In genomic region chr1:220873087-220873486, GRCh38 we compare ENCODE assay signal across 13 cellular contexts. TPM values are rescaled to one million over a fixed set of nuclear protein-coding genes. Genes with fewer than 3 reads are reported as not detected.
DNase-seq lines count a peak whose midpoint lies in the region; ATAC-seq and TF ChIP-seq lines count a peak whose summit lies in the region.
"Had no signal": no experiment of that assay in that cellular context is flagged by ENCODE, and none has a peak within 500 bp of the region (broad histone marks: within the 10 kb centered on the region; RNA-seq: fewer than 3 reads in every experiment).

No MANE protein-coding gene starts in this region.

- H3K9ac ChIP-seq in BLaER1 treated with 17β-estradiol and CSF1 and Interleukin-3, amounts not matched to agents 10 nM and 100 nM = peak overlapping the region in 6 of 11 experiments; percentile 45 to 100 (median 98); a peak in 10 of 22 replicates

- 94% methylated on average over 2 of the region's 2 CpGs for WGBS in right lobe of liver (ENCODE audit: insufficient coverage, low coverage, low lambda C conversion rate, missing lambda C conversion rate)
- WGBS in transverse colon (ENCODE audit: low coverage in 1 of 2), 2 donors = 77 to 86% methylated on average over 2 of the region's 2 CpGs

- DNase-seq in DMS79 treated with DMSO at 0.1 percent for 48 hours (lab: John Stamatoyannopoulos, UW) = peak; percentile 57
- DNase-seq in right lobe of liver = no peak
- DNase-seq in transverse colon = no peak
- DNase-seq in dorsolateral prefrontal cortex = no peak
- no peak for DNase-seq in ureter (ENCODE audit: low spot score)
- DNase-seq: Caco-2; CD8-positive, alpha-beta memory T cell; H9 had no signal

- intact Hi-C loops in right lobe of liver (cut with DNase I) (no loop called here), transverse colon (cut with DNase I; ENCODE audit: low total_unique reads) (loop anchor here (10.0 kb wide), 1 partner anchor 332 kb away; no protein-coding TSS in a partner anchor), dorsolateral prefrontal cortex (cut with DNase I) (loop anchor here (5.0 to 10.0 kb wide), 3 partner anchors 332 to 564 kb away; no protein-coding TSS in a partner anchor)

- H3K4me1 ChIP-seq in BLaER1 treated with 17β-estradiol and CSF1 and Interleukin-3, amounts not matched to agents 10 nM and 100 nM = peaks cover 36 to 54% (median 49%) of the 10 kb centered on the region in 10 experiments
- H3K4me1 ChIP-seq in right lobe of liver (peaks cover 0 to 44% (median 18%) of the 10 kb centered on the region in 4 donors), transverse colon (peaks cover 7 to 52% (median 16%) of the 10 kb centered on the region in 4 donors)
- H3K4me1 ChIP-seq: Caco-2 had no signal

- no peaks in the 10 kb centered on the region for H3K36me3 ChIP-seq in BLaER1 treated with 17β-estradiol and CSF1 and Interleukin-3, amounts not matched to agents 10 nM and 100 nM
- no peaks in the 10 kb centered on the region for H3K36me3 ChIP-seq in right lobe of liver
- no peaks in the 10 kb centered on the region for H3K36me3 ChIP-seq in transverse colon

- no peaks in the 10 kb centered on the region for H4K20me1 ChIP-seq in BLaER1 treated with 17β-estradiol and CSF1 and Interleukin-3, amounts not matched to agents 10 nM and 100 nM

- no peak for ATAC-seq in right lobe of liver
- ATAC-seq: GM12878, GM23338 had no signal

- peak overlapping the region; percentile 12 to 97 (median 90); a peak in 20 of 22 replicates for H3K4me2 ChIP-seq in BLaER1 treated with 17β-estradiol and CSF1 and Interleukin-3, amounts not matched to agents 10 nM and 100 nM
- H3K4me2 ChIP-seq: GM23338 had no signal

- TF ChIP-seq POLR2A in right lobe of liver (IDR thresholded peaks at IDR 0.05) (no peak), transverse colon (IDR thresholded peaks at IDR 0.05) (no peak)

- in situ Hi-C loops in transverse colon (cut with MboI; ENCODE audit: low pct_ligation_motif_present in 1 of 4, low pct_unique_long_range_greater_than_20kb in 1 of 4, low sequenced_read_pairs in 3 of 4) = loop anchor here in 3 of 4 donors (10.0 to 25.0 kb wide), 3 partner anchors 314 to 562 kb away; no protein-coding TSS in a partner anchor

- no peak for TF ChIP-seq CTCF in right lobe of liver (IDR thresholded peaks at IDR 0.05)
- TF ChIP-seq CTCF in transverse colon (IDR thresholded peaks at IDR 0.05) = no peak
- no peak for TF ChIP-seq CTCF in dorsolateral prefrontal cortex (IDR thresholded peaks at IDR 0.05 in 54 of 56, conservative IDR thresholded peaks at IDR 0.05 in 2 of 56; ENCODE audit: low read depth in 1 of 56, partially characterized antibody in 56 of 56)

- H3K27me3 ChIP-seq in BLaER1 treated with 17β-estradiol and CSF1 and Interleukin-3, amounts not matched to agents 10 nM and 100 nM = peaks cover 0 to 35% (median 23%) of the 10 kb centered on the region in 11 experiments; a peak in 15 of 22 replicates
- H3K27me3 ChIP-seq in right lobe of liver = no peaks in the 10 kb centered on the region
- peaks cover 18% of the 10 kb centered on the region for H3K27me3 ChIP-seq in transverse colon
- peaks cover 0 to 26% (median 8%) of the 10 kb centered on the region in 45 donors for H3K27me3 ChIP-seq in dorsolateral prefrontal cortex

- H3K27ac ChIP-seq in BLaER1 treated with 17β-estradiol and CSF1 and Interleukin-3, amounts not matched to agents 10 nM and 100 nM = peak overlapping the region in 8 of 11 experiments; percentile 75 to 100 (median 98); a peak in 15 of 22 replicates
- H3K27ac ChIP-seq in right lobe of liver = peak overlapping the region in 2 of 3 donors; percentile 50 to 72
- peak overlapping the region in 3 of 4 donors; percentile 2 to 99 (median 92) for H3K27ac ChIP-seq in transverse colon
- no peak overlapping the region for H3K27ac ChIP-seq in dorsolateral prefrontal cortex

- H3K4me3 ChIP-seq in BLaER1 treated with 17β-estradiol and CSF1 and Interleukin-3, amounts not matched to agents 10 nM and 100 nM = no peak overlapping the region
- H3K4me3 ChIP-seq in right lobe of liver (no peak overlapping the region), transverse colon (no peak overlapping the region), dorsolateral prefrontal cortex (no peak overlapping the region)
- H3K4me3 ChIP-seq: GM12878, GM23338 had no signal

- no peak for TF ChIP-seq EP300 in transverse colon (IDR thresholded peaks at IDR 0.05; ENCODE audit: low read depth)

- H3K9me3 ChIP-seq in BLaER1 treated with 17β-estradiol and CSF1 and Interleukin-3, amounts not matched to agents 10 nM and 100 nM (replicated peaks in 1 of 11) = no peaks in the 10 kb centered on the region
- no peaks in the 10 kb centered on the region for H3K9me3 ChIP-seq in right lobe of liver
- H3K9me3 ChIP-seq in transverse colon = no peaks in the 10 kb centered on the region
- H3K9me3 ChIP-seq: Caco-2 had no signal

RNA-seq across cellular contexts. Expression of gene HLX, which starts 6.2 kb away (rescaled TPM):
- total RNA-seq in right lobe of liver = 10 to 100 TPM in 2 of 6 experiments, 1 to 10 TPM in 4; 5.5 to 10.8 (median 6.7) TPM
- total RNA-seq in transverse colon = 10 to 100 TPM in 2 of 4 donors, 1 to 10 TPM in 2; 4.2 to 18.4 (median 9.3) TPM
- 1 to 10 TPM in 94 of 120 experiments, under 1 TPM in 26; 0.25 to 5.3 (median 1.6) TPM for total RNA-seq in dorsolateral prefrontal cortex
- 7.5 TPM for total RNA-seq in ureter
- total RNA-seq: A673; Caco-2; CD8-positive, alpha-beta memory T cell; HT-29 had no signal

Comparison
In these comparisons a context has a peak if more than half of its experiments do, and no peak if none do; other contexts are left out.
1. H3K27ac ChIP-seq: peak in BLaER1 treated with 17β-estradiol and CSF1 and Interleukin-3, amounts not matched to agents 10 nM and 100 nM (8 of 11), right lobe of liver (2 of 3) and transverse colon (3 of 4); none in dorsolateral prefrontal cortex (0 of 59).
2. intact Hi-C loops: an anchor here in transverse colon (10.0 kb wide) and dorsolateral prefrontal cortex (5.0 to 10.0 kb wide); none called in right lobe of liver.